In genomic region chr1:220113136-220113695, GRCh38 we compare ENCODE assay signal across 8 cellular contexts. TPM values are rescaled to one million over a fixed set of nuclear protein-coding genes. Genes with fewer than 3 reads are reported as not detected.
DNase-seq lines count a peak whose midpoint lies in the region; ATAC-seq, FAIRE-seq and TF ChIP-seq lines count a peak whose summit lies in the region.

No MANE protein-coding gene starts in this region.

- TF ChIP-seq RAD21 in liver (IDR thresholded peaks at IDR 0.05), result peak; percentile 26 to 50

- CTCF ChIA-PET in CD4-positive, alpha-beta memory T cell (lab: Charles Lee; ENCODE audit: partially characterized antibody), result interaction anchor here (0.7 to 3.7 kb wide), 18 partner anchors 9 to 124 kb away, joined by 3 to 40 read pairs (median 3); partner anchors contain the start of gene BPNT1

- H3K4me1 Mint-ChIP-seq in CD4-positive, alpha-beta memory T cell, result peaks cover 0 to 10% (median 4%) of the 10 kb centered on the region in 4 donors

- H3K4me1 ChIP-seq in CD4-positive, alpha-beta memory T cell (ENCODE audit: insufficient read depth, low read length), result no peaks in the 10 kb centered on the region
- H3K4me1 ChIP-seq in adrenal gland (replicated peaks in 1 of 2) (no peaks in the 10 kb centered on the region), liver (ENCODE audit: control insufficient read depth in 4 of 4, insufficient read depth in 4 of 4, low read length in 3 of 4) (no peaks in the 10 kb centered on the region), prostate gland (replicated peaks) (no peaks in the 10 kb centered on the region)

- no peak overlapping the region for H3K27ac ChIP-seq in CD4-positive, alpha-beta memory T cell (ENCODE audit: low read depth, low read length)
- H3K27ac ChIP-seq in adrenal gland (no peak overlapping the region), liver (ENCODE audit: low read depth in 1 of 2, low read length in 2 of 2) (no peak overlapping the region), prostate gland (no peak overlapping the region)

- POLR2A ChIA-PET in CD4-positive, alpha-beta memory T cell (lab: Charles Lee; ENCODE audit: partially characterized antibody), result interaction anchor here (1.2 kb wide), 2 partner anchors 19 to 23 kb away, joined by 5 to 6 read pairs; partner anchors contain the start of genes BPNT1 and IARS2

- H3K27me3 ChIP-seq in CD4-positive, alpha-beta memory T cell (ENCODE audit: insufficient read depth, low read length), result no peaks in the 10 kb centered on the region
- H3K27me3 ChIP-seq in adrenal gland (no peaks in the 10 kb centered on the region), liver (ENCODE audit: control insufficient read depth in 4 of 4, insufficient read depth in 4 of 4, low read length in 3 of 4) (no peaks in the 10 kb centered on the region), prostate gland (replicated peaks; ENCODE audit: insufficient read depth) (no peaks in the 10 kb centered on the region)

- TF ChIP-seq POLR2A in adrenal gland (IDR thresholded peaks at IDR 0.05), result no peak
- TF ChIP-seq POLR2A in prostate gland (IDR thresholded peaks at IDR 0.05), result no peak
- TF ChIP-seq POLR2A in GM12892 (IDR thresholded peaks at IDR 0.05; ENCODE audit: low read depth, low read length), result no peak

- ATAC-seq in GM18861 (IDR thresholded peaks at IDR 0.05; ENCODE audit: unreplicated experiment), result no peak

- H3K36me3 Mint-ChIP-seq in CD4-positive, alpha-beta memory T cell, result peaks cover 40 to 56% of the 10 kb centered on the region in 2 donors

- DNase-seq in CD4-positive, alpha-beta memory T cell, result peak; percentile 45 to 62 (median 51)
- DNase-seq in GM18507 (ENCODE audit: extremely low spot score, insufficient read length, low read depth) (no peak), Kasumi-1 (lab: John Stamatoyannopoulos, UW) (peak; percentile 17 to 66), adrenal gland (no peak), prostate gland (ENCODE audit: low spot score) (no peak), GM12892 (ENCODE audit: insufficient read length) (no peak)

- TF ChIP-seq CTCF in adrenal gland (IDR thresholded peaks at IDR 0.05), result peak in 5 of 6 experiments; percentile 28 to 48 (median 35)
- TF ChIP-seq CTCF in liver (IDR thresholded peaks at IDR 0.05; ENCODE audit: low read depth, low read length, missing input control), result peak; percentile 27
- TF ChIP-seq CTCF in prostate gland (IDR thresholded peaks at IDR 0.05), result no peak

- intact Hi-C loops in CD4-positive, alpha-beta memory T cell (cut with micrococcal nuclease), result no loop called here
- intact Hi-C loops in adrenal gland (cut with DNase I), result no loop called here
- intact Hi-C loops in prostate gland (cut with DNase I), result no loop called here

- peaks cover 24% of the 10 kb centered on the region for H3K36me3 ChIP-seq in CD4-positive, alpha-beta memory T cell (ENCODE audit: insufficient read depth, low read length)
- H3K36me3 ChIP-seq in adrenal gland (replicated peaks in 1 of 2), result peaks cover 0 to 52% of the 10 kb centered on the region in 2 donors
- H3K36me3 ChIP-seq in liver (ENCODE audit: control insufficient read depth in 4 of 4, insufficient read depth in 3 of 4, low read depth in 1 of 4, low read length in 3 of 4), result peaks cover 5 to 29% (median 22%) of the 10 kb centered on the region in 4 donors
- no peaks in the 10 kb centered on the region for H3K36me3 ChIP-seq in prostate gland

- H3K9me3 ChIP-seq in CD4-positive, alpha-beta memory T cell (ENCODE audit: control insufficient read depth in 1 of 2, low read length in 2 of 2), result no peaks in the 10 kb centered on the region
- no peaks in the 10 kb centered on the region for H3K9me3 ChIP-seq in adrenal gland (replicated peaks in 1 of 3)
- no peaks in the 10 kb centered on the region for H3K9me3 ChIP-seq in liver (ENCODE audit: control insufficient read depth in 4 of 4, low read length in 3 of 4)
- no peaks in the 10 kb centered on the region for H3K9me3 ChIP-seq in prostate gland

- WGBS in adrenal gland, 4 donors, result 71 to 79% (median 75%) methylated on average over 5 of the region's 5 CpGs
- WGBS in liver, result 86% methylated on average over 5 of the region's 5 CpGs
- WGBS in prostate gland, result 78% methylated on average over 5 of the region's 5 CpGs

- no peaks in the 10 kb centered on the region for H3K9me3 Mint-ChIP-seq in CD4-positive, alpha-beta memory T cell

- H3K27ac Mint-ChIP-seq in CD4-positive, alpha-beta memory T cell, result peak overlapping the region in 6 of 7 donors; percentile 0 to 83 (median 36)

- peak overlapping the region in 5 of 8 donors; percentile 0 to 43 (median 22) for H3K4me3 Mint-ChIP-seq in CD4-positive, alpha-beta memory T cell

- no peak overlapping the region for H3K4me3 ChIP-seq in CD4-positive, alpha-beta memory T cell (ENCODE audit: low read length in 2 of 2)
- no peak overlapping the region for H3K4me3 ChIP-seq in adrenal gland
- H3K4me3 ChIP-seq in liver (ENCODE audit: low read depth in 1 of 3, low read length in 3 of 3), result no peak overlapping the region
- no peak overlapping the region for H3K4me3 ChIP-seq in prostate gland

- FAIRE-seq in GM18507 (lab: Jason Lieb, UNC), result peak; percentile 63
- FAIRE-seq in GM12892 (lab: Jason Lieb, UNC), result no peak

- H3K9ac ChIP-seq in liver (ENCODE audit: low read depth in 1 of 2, low read length in 2 of 2), result no peak overlapping the region

- H3K27me3 Mint-ChIP-seq in CD4-positive, alpha-beta memory T cell, result no peaks in the 10 kb centered on the region

TF ChIP-seq in liver, 16 proteins besides CTCF, POLR2A, EP300 and RAD21:
- TF ChIP-seq TAF1 (conservative IDR thresholded peaks at IDR 0.05) (no peak), JUND (IDR thresholded peaks at IDR 0.05) (no peak)
TF ChIP-seq in liver: peak in this region for 0.

RNA-seq across cellular contexts. Expression of gene IARS2, which starts 19.3 kb away (rescaled TPM):
- total RNA-seq in CD4-positive, alpha-beta memory T cell, result 10 to 100 TPM; 46.0 to 48.5 TPM
- 10 to 100 TPM; 72.4 to 88.8 TPM for polyA plus RNA-seq in CD4-positive, alpha-beta memory T cell
- total RNA-seq in adrenal gland, result 100 to 1,000 TPM in 3 of 8 donors, 10 to 100 TPM in 5; 74.2 to 118 (median 89.9) TPM
- polyA plus RNA-seq in adrenal gland, result 100 to 1,000 TPM in 1 of 3 donors, 10 to 100 TPM in 2; 11.8 to 119 (median 18.9) TPM
- total RNA-seq in liver, result 10 to 100 TPM; 44.6 to 53.8 TPM
- 10 to 100 TPM; 31.8 to 43.8 TPM for polyA plus RNA-seq in liver
- 10 to 100 TPM; 53.8 to 64.3 TPM for total RNA-seq in prostate gland
- polyA plus RNA-seq in GM12892 (2012; ENCODE audit: missing spikeins), result 63.4 TPM

RNA-seq across cellular contexts. Expression of gene BPNT1, which starts 23.6 kb away (rescaled TPM):
- total RNA-seq in CD4-positive, alpha-beta memory T cell, result 10 to 100 TPM; 11.4 to 14.1 TPM
- polyA plus RNA-seq in CD4-positive, alpha-beta memory T cell, result 10 to 100 TPM; 11.2 to 15.9 TPM
- total RNA-seq in adrenal gland (10 to 100 TPM; 16.5 to 40.7 (median 28.8) TPM), liver (10 to 100 TPM; 11.5 to 16.4 TPM), prostate gland (10 to 100 TPM; 20.0 to 26.1 TPM)
- polyA plus RNA-seq in adrenal gland (10 to 100 TPM in 1 of 3 donors, 1 to 10 TPM in 2; 9.0 to 39.4 (median 9.6) TPM), liver (10 to 100 TPM; 12.0 to 13.1 TPM)
- 51.9 TPM for polyA plus RNA-seq in GM12892 (2012; ENCODE audit: missing spikeins)

Comparison
In these comparisons a context has a peak if more than half of its experiments do, and no peak if none do; other contexts are left out.
1. DNase-seq: peak in CD4-positive, alpha-beta memory T cell (5 of 5) and Kasumi-1 (2 of 2); none in GM18507 (single experiment), adrenal gland (0 of 7), prostate gland (single experiment) and GM12892 (single experiment).
2. CTCF ChIP-seq: peak in adrenal gland (5 of 6) and liver (single experiment); none in prostate gland (0 of 4).